1 cellular context compared by ENCODE assay signal in the genomic region with DNA sequence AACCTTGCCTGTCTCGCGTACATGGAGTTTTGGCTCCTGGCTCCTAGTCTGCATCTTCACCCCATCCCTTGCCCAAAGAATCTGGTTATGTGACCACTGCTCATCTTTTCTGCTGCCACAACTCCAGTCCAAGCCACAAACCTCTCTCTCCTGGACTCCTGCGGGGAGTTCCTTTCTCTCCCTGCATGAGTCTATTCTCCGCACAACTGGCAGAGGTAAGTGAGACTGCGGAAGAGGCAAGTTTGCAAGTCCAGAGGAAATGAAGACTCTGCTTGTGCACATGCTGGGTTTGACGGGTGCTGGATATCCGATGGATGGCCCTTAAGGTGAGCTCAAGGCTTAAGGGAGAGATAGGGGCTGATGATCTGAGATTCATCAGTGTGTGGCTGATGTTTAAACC.
TF ChIP-seq lines count a peak whose summit lies in the region.

No MANE protein-coding gene starts in this region.

TF ChIP-seq in IMR-90, 13 proteins besides CTCF, POLR2A, EP300 and RAD21:
- TF ChIP-seq CEBPB (IDR thresholded peaks at IDR 0.05; ENCODE audit: low read depth, low read length) (no peak), MAZ (IDR thresholded peaks at IDR 0.05; ENCODE audit: borderline replicate concordance, low read depth, low read length) (no peak), FOS (IDR thresholded peaks at IDR 0.05; ENCODE audit: low read depth, low read length) (no peak), MAFK (IDR thresholded peaks at IDR 0.05; ENCODE audit: low read depth, low read length) (no peak), RFX5 (IDR thresholded peaks at IDR 0.05; ENCODE audit: low read depth, low read length) (no peak)
